Comparison of ENCODE assay signal across 21 cellular contexts in genomic region chr7:139033346-139034114, GRCh38. TPM values are rescaled to one million over a fixed set of nuclear protein-coding genes. Genes with fewer than 3 reads are reported as not detected.
DNase-seq lines count a peak whose midpoint lies in the region; ATAC-seq, FAIRE-seq and TF ChIP-seq lines count a peak whose summit lies in the region.
"Had no signal": no experiment of that assay in that cellular context is flagged by ENCODE, and none has a peak within 500 bp of the region (broad histone marks: within the 10 kb centered on the region; RNA-seq: fewer than 3 reads in every experiment).

No MANE protein-coding gene starts in this region.

- peaks cover 24% of the 10 kb centered on the region for H3K79me2 ChIP-seq in hepatocyte

- H4K20me1 ChIP-seq in hepatocyte (ENCODE audit: insufficient read depth, poor library complexity, severe bottlenecking) = no peaks in the 10 kb centered on the region

- H3K4me3 ChIP-seq in A549 = no peak overlapping the region
- H3K4me3 ChIP-seq in CD8-positive, alpha-beta memory T cell (ENCODE audit: low read length) = no peak overlapping the region
- H3K4me3 ChIP-seq in hepatocyte = no peak overlapping the region
- H3K4me3 ChIP-seq in dorsolateral prefrontal cortex = no peak overlapping the region
- H3K4me3 ChIP-seq: cardiac muscle cell, right lobe of liver had no signal

- TF ChIP-seq EP300 in A549 (IDR thresholded peaks at IDR 0.05) = no peak

- no peak overlapping the region for H2AFZ ChIP-seq in hepatocyte

- POLR2A ChIA-PET in A549 (lab: Yijun Ruan, JAX) = no interaction called here
- POLR2A ChIA-PET in CD8-positive, alpha-beta memory T cell (lab: Charles Lee) = no interaction called here

- no peak overlapping the region for H3K27ac Mint-ChIP-seq in CD8-positive, alpha-beta memory T cell
- H3K27ac Mint-ChIP-seq in activated CD8-positive, alpha-beta memory T cell treated with anti-CD3 and anti-CD28 coated beads, Interleukin-2, amount 10 ng/mL, durations not matched to agents 7 days and 5 days = no peak overlapping the region
- H3K27ac Mint-ChIP-seq: activated naive CD4-positive, alpha-beta T cell treated with anti-CD3 and anti-CD28 coated beads for 36 hours; B cell; mesothelial cell of epicardium had no signal

- ATAC-seq in A549 = no peak
- no peak for ATAC-seq in activated CD8-positive, alpha-beta memory T cell treated with anti-CD3 and anti-CD28 coated beads, Interleukin-2, amount 10 ng/mL, durations not matched to agents 7 days and 5 days
- ATAC-seq in GM19023 (IDR thresholded peaks at IDR 0.05; ENCODE audit: unreplicated experiment) = no peak
- ATAC-seq: right lobe of liver had no signal

- no peak for DNase-seq in A549 (ENCODE audit: low read depth in 1 of 2, low spot score in 1 of 2)
- DNase-seq in CD8-positive, alpha-beta memory T cell = no peak
- no peak for DNase-seq in activated CD8-positive, alpha-beta memory T cell treated with anti-CD3 and anti-CD28 coated beads, Interleukin-2, amount 10 ng/mL, durations not matched to agents 7 days and 5 days
- no peak for DNase-seq in hepatocyte (ENCODE audit: low spot score)
- DNase-seq in dorsolateral prefrontal cortex = no peak
- DNase-seq in dermis blood vessel endothelial cell = no peak
- no peak for DNase-seq in GM19239 (ENCODE audit: insufficient read length, low spot score)
- DNase-seq: activated naive CD4-positive, alpha-beta T cell treated with anti-CD3 and anti-CD28 coated beads for 36 hours; effector memory CD4-positive, alpha-beta T cell; H9; NCI-H1092 treated with DMSO at 0.1 percent for 48 hours; NCI-H2171 treated with DMSO at 0.1 percent for 48 hours; SIG-M5; stimulated activated CD4-positive, alpha-beta T cell treated with anti-CD3 and anti-CD28 coated beads, Interleukin-2, amount 100 ng/mL, for 48 hours; stimulated activated CD8-positive, alpha-beta memory T cell treated with anti-CD3 and anti-CD28 coated beads, Interleukin-4, amount 100 ng/mL, for 48 hours; upper lobe of left lung had no signal

- peaks cover 0 to 4% (median 4%) of the 10 kb centered on the region in 3 donors for H3K36me3 Mint-ChIP-seq in CD8-positive, alpha-beta memory T cell
- H3K36me3 Mint-ChIP-seq in activated CD8-positive, alpha-beta memory T cell treated with anti-CD3 and anti-CD28 coated beads, Interleukin-2, amount 10 ng/mL, durations not matched to agents 7 days and 5 days = peaks cover 34% of the 10 kb centered on the region
- H3K36me3 Mint-ChIP-seq: mesothelial cell of epicardium had no signal

- WGBS in A549 (ENCODE audit: missing lambda C conversion rate) = 89% methylated on average over 6 of the region's 6 CpGs
- WGBS in hepatocyte (ENCODE audit: low lambda C conversion rate, missing lambda C conversion rate) = 92% methylated on average over 6 of the region's 6 CpGs

- H3K4me1 Mint-ChIP-seq in CD8-positive, alpha-beta memory T cell = peaks cover 12 to 28% (median 25%) of the 10 kb centered on the region in 3 donors
- peaks cover 31% of the 10 kb centered on the region for H3K4me1 Mint-ChIP-seq in activated CD8-positive, alpha-beta memory T cell treated with anti-CD3 and anti-CD28 coated beads, Interleukin-2, amount 10 ng/mL, durations not matched to agents 7 days and 5 days
- H3K4me1 Mint-ChIP-seq: mesothelial cell of epicardium had no signal

- intact Hi-C loops in dorsolateral prefrontal cortex (cut with DNase I) = no loop called here

- TF ChIP-seq RAD21 in A549 (conservative IDR thresholded peaks at IDR 0.05 in 1 of 2, IDR thresholded peaks at IDR 0.05 in 1 of 2) = no peak

- TF ChIP-seq CTCF in A549 (IDR thresholded peaks at IDR 0.05) (no peak), hepatocyte (IDR thresholded peaks at IDR 0.05; ENCODE audit: poor library complexity) (no peak), dorsolateral prefrontal cortex (IDR thresholded peaks at IDR 0.05 in 54 of 56, conservative IDR thresholded peaks at IDR 0.05 in 2 of 56; ENCODE audit: low read depth in 1 of 56, partially characterized antibody in 56 of 56) (no peak)

- no peaks in the 10 kb centered on the region for H3K9me3 ChIP-seq in A549
- H3K9me3 ChIP-seq in CD8-positive, alpha-beta memory T cell (ENCODE audit: low read length) = no peaks in the 10 kb centered on the region
- H3K9me3 ChIP-seq in hepatocyte (ENCODE audit: low read depth) = no peaks in the 10 kb centered on the region
- H3K9me3 ChIP-seq: right lobe of liver, upper lobe of left lung had no signal

- no peaks in the 10 kb centered on the region for H3K9me3 Mint-ChIP-seq in CD8-positive, alpha-beta memory T cell
- H3K9me3 Mint-ChIP-seq in activated CD8-positive, alpha-beta memory T cell treated with anti-CD3 and anti-CD28 coated beads, Interleukin-2, amount 10 ng/mL, durations not matched to agents 7 days and 5 days (ENCODE audit: low read depth) = no peaks in the 10 kb centered on the region
- H3K9me3 Mint-ChIP-seq: activated naive CD4-positive, alpha-beta T cell treated with anti-CD3 and anti-CD28 coated beads for 36 hours; H9 had no signal

- no peak for TF ChIP-seq POLR2A in A549 (IDR thresholded peaks at IDR 0.05; ENCODE audit: low read length)

- H3K4me1 ChIP-seq in A549 (peaks cover 11% of the 10 kb centered on the region), hepatocyte (ENCODE audit: insufficient read depth) (peaks cover 8% of the 10 kb centered on the region)
- no peaks in the 10 kb centered on the region for H3K4me1 ChIP-seq in CD8-positive, alpha-beta memory T cell (ENCODE audit: insufficient read depth, low read length)
- H3K4me1 ChIP-seq: right lobe of liver had no signal

- no peaks in the 10 kb centered on the region for H3K27me3 ChIP-seq in CD8-positive, alpha-beta memory T cell (ENCODE audit: insufficient read depth, low read length, poor library complexity, severe bottlenecking)
- H3K27me3 ChIP-seq in hepatocyte = no peaks in the 10 kb centered on the region
- H3K27me3 ChIP-seq in dorsolateral prefrontal cortex = peaks cover 0 to 24% (median 0%) of the 10 kb centered on the region in 45 donors
- H3K27me3 ChIP-seq: right lobe of liver, upper lobe of left lung had no signal

- CTCF ChIA-PET in A549 (lab: Yijun Ruan, JAX) = interaction anchor here (0.8 to 7.3 kb wide), 3 partner anchors 12 to 41 kb away, joined by 3 to 31 read pairs (median 4); no protein-coding TSS in a partner anchor
- CTCF ChIA-PET in CD8-positive, alpha-beta memory T cell (lab: Charles Lee) = interaction anchor here (1.4 to 3.0 kb wide), 4 partner anchors 9 to 147 kb away, joined by 3 to 9 read pairs (median 4); no protein-coding TSS in a partner anchor
- CTCF ChIA-PET in activated CD8-positive, alpha-beta memory T cell treated with anti-CD3 and anti-CD28 coated beads, Interleukin-2, amount 10 ng/mL, durations not matched to agents 7 days and 5 days (lab: Charles Lee) = interaction anchor here (1.0 to 2.0 kb wide), 5 partner anchors 8 to 44 kb away, joined by 3 to 9 read pairs (median 6); no protein-coding TSS in a partner anchor

- H3K4me2 ChIP-seq in A549 (peak overlapping the region; percentile 78), hepatocyte (peak overlapping the region; percentile 92)

- no peak overlapping the region for H3K27ac ChIP-seq in A549
- H3K27ac ChIP-seq in CD8-positive, alpha-beta memory T cell (ENCODE audit: low read depth, low read length) = no peak overlapping the region
- H3K27ac ChIP-seq in hepatocyte = no peak overlapping the region
- no peak overlapping the region for H3K27ac ChIP-seq in dorsolateral prefrontal cortex
- H3K27ac ChIP-seq: cardiac muscle cell, right lobe of liver, upper lobe of left lung had no signal

- H3K36me3 ChIP-seq in CD8-positive, alpha-beta memory T cell (ENCODE audit: insufficient read depth, low read length) = no peaks in the 10 kb centered on the region
- H3K36me3 ChIP-seq in hepatocyte (replicated peaks; ENCODE audit: insufficient read depth, low read depth) = no peaks in the 10 kb centered on the region
- H3K36me3 ChIP-seq: cardiac muscle cell, right lobe of liver had no signal

- no peaks in the 10 kb centered on the region for H3K9me2 ChIP-seq in hepatocyte (replicated peaks; ENCODE audit: insufficient read depth)

- no peak for FAIRE-seq in A549 (lab: Jason Lieb, UNC)
- FAIRE-seq in GM19239 (lab: Jason Lieb, UNC) = no peak

- H3K4me3 Mint-ChIP-seq in CD8-positive, alpha-beta memory T cell = peak overlapping the region in 4 of 7 donors; percentile 52 to 86 (median 69)
- peak overlapping the region; percentile 75 for H3K4me3 Mint-ChIP-seq in activated CD8-positive, alpha-beta memory T cell treated with anti-CD3 and anti-CD28 coated beads, Interleukin-2, amount 10 ng/mL, durations not matched to agents 7 days and 5 days
- H3K4me3 Mint-ChIP-seq: H9, mesothelial cell of epicardium had no signal

- H3K27me3 Mint-ChIP-seq in CD8-positive, alpha-beta memory T cell = peaks cover 0 to 1% of the 10 kb centered on the region in 2 donors
- H3K27me3 Mint-ChIP-seq in activated CD8-positive, alpha-beta memory T cell treated with anti-CD3 and anti-CD28 coated beads, Interleukin-2, amount 10 ng/mL, durations not matched to agents 7 days and 5 days = peaks cover 4% of the 10 kb centered on the region
- H3K27me3 Mint-ChIP-seq: B cell had no signal

RNA-seq across cellular contexts. Expression of gene ZC3HAV1L, which starts 2.3 kb away (rescaled TPM):
- polyA plus RNA-seq in A549 (2011; rRNA removed) (15.6 and 23.4 TPM in 2 replicates), A549 (2017; fragmentation: RNase III; extraction: RNeasy Plus Mini Kit Qiagen cat#74134 plus additional on column Dnase treatment) (8.7 to 9.7 TPM (median 8.8 TPM) in 3 replicates), hepatocyte (10.3 and 11.6 TPM in 2 replicates)
- polyA plus RNA-seq in A549 (2012; cell fraction: cytosol; rRNA removed) = 10.6 and 17.1 TPM in 2 replicates
- 10.0 and 12.1 TPM in 2 replicates for polyA plus RNA-seq in A549 (2012; cell fraction: nucleus; rRNA removed)
- 15.0 and 16.0 TPM in 2 replicates for polyA minus RNA-seq in A549 (2011; rRNA and poly(A)+ RNA removed)
- 10 to 100 TPM; 12.6 to 13.6 TPM for total RNA-seq in CD8-positive, alpha-beta memory T cell
- polyA plus RNA-seq in CD8-positive, alpha-beta memory T cell = 1.1 TPM
- 10 to 100 TPM; 15.7 to 17.9 TPM for total RNA-seq in activated CD8-positive, alpha-beta memory T cell treated with anti-CD3 and anti-CD28 coated beads, Interleukin-2, amount 10 ng/mL, durations not matched to agents 7 days and 5 days
- total RNA-seq in hepatocyte (29.0 and 29.9 TPM in 2 replicates), dorsolateral prefrontal cortex (1 to 10 TPM; 1.5 to 6.0 (median 3.0) TPM), dermis blood vessel endothelial cell (16.4 and 20.8 TPM in 2 replicates)
- total RNA-seq: H9 had no signal

RNA-seq across cellular contexts. Expression of gene KIAA1549, which starts 52.3 kb away (rescaled TPM):
- 4.1 and 9.2 TPM in 2 replicates for polyA plus RNA-seq in A549 (2011; rRNA removed)
- 2.0 and 2.9 TPM in 2 replicates for polyA plus RNA-seq in A549 (2012; cell fraction: cytosol; rRNA removed)
- 3.7 and 5.2 TPM in 2 replicates for polyA plus RNA-seq in A549 (2012; cell fraction: nucleus; rRNA removed)
- polyA plus RNA-seq in A549 (2017; fragmentation: RNase III; extraction: RNeasy Plus Mini Kit Qiagen cat#74134 plus additional on column Dnase treatment) = 4.4 to 4.7 TPM (median 4.7 TPM) in 3 replicates
- polyA minus RNA-seq in A549 (2011; rRNA and poly(A)+ RNA removed) = 13.1 and 13.3 TPM in 2 replicates
- total RNA-seq in CD8-positive, alpha-beta memory T cell = 1 to 10 TPM; 1.1 to 1.2 TPM
- not detected for polyA plus RNA-seq in CD8-positive, alpha-beta memory T cell
- total RNA-seq in activated CD8-positive, alpha-beta memory T cell treated with anti-CD3 and anti-CD28 coated beads, Interleukin-2, amount 10 ng/mL, durations not matched to agents 7 days and 5 days = 1 to 10 TPM in 1 of 2 experiments, under 1 TPM in 1; 0.61 to 1.1 TPM
- total RNA-seq in hepatocyte = 5.7 and 7.3 TPM in 2 replicates
- polyA plus RNA-seq in hepatocyte = 2.8 and 3.4 TPM in 2 replicates
- 10 to 100 TPM in 119 of 120 experiments, 1 to 10 TPM in 1; 7.1 to 36.5 (median 21.1) TPM for total RNA-seq in dorsolateral prefrontal cortex
- total RNA-seq in dermis blood vessel endothelial cell = 2.6 and 3.3 TPM in 2 replicates
